In the genomic region with DNA sequence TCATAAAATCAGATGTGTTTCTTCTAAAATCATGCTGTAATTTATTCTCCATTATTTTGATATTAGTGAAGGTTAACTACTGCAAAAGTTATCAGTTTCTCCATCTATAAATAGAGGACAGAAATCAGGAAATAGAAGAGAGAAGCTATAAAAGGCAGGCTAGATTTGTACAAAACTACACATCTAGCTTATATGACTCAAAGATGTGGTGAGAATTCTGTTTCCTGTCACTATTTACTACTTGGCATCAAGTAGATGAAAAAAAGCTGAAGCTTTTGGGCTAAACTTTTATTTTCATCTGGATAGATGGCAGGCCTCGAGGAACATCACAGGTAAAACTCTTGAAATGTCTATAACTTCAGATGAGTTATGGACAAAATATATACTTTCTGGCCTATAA, we compare ENCODE assay signal across 17 cellular contexts. TPM values are rescaled to one million over a fixed set of nuclear protein-coding genes. Genes with fewer than 3 reads are reported as not detected.
A peak's percentile ranks its signal among the peaks of the same experiment; 100 is the strongest.
DNase-seq lines count a peak whose midpoint lies in the region; ATAC-seq and TF ChIP-seq lines count a peak whose summit lies in the region.
"Had no signal": no experiment of that assay in that cellular context is flagged by ENCODE, and none has a peak within 500 bp of the region (broad histone marks: within the 10 kb centered on the region; RNA-seq: fewer than 3 reads in every experiment).

No MANE protein-coding gene starts in this region.

- peaks cover 2% of the 10 kb centered on the region for H3K36me3 Mint-ChIP-seq in central memory CD8-positive, alpha-beta T cell (ENCODE audit: insufficient read depth)
- no peaks in the 10 kb centered on the region for H3K36me3 Mint-ChIP-seq in activated CD8-positive, alpha-beta memory T cell treated with anti-CD3 and anti-CD28 coated beads, Interleukin-2, amount 10 ng/mL, durations not matched to agents 7 days and 5 days
- no peaks in the 10 kb centered on the region for H3K36me3 Mint-ChIP-seq in type B pancreatic cell
- H3K36me3 Mint-ChIP-seq: memory B cell, naive B cell had no signal

- no peak overlapping the region for H3K4me3 Mint-ChIP-seq in central memory CD8-positive, alpha-beta T cell
- H3K4me3 Mint-ChIP-seq in activated CD8-positive, alpha-beta memory T cell treated with anti-CD3 and anti-CD28 coated beads, Interleukin-2, amount 10 ng/mL, durations not matched to agents 7 days and 5 days, result no peak overlapping the region
- H3K4me3 Mint-ChIP-seq in type B pancreatic cell, result no peak overlapping the region
- H3K4me3 Mint-ChIP-seq: activated naive CD8-positive, alpha-beta T cell treated with anti-CD3 and anti-CD28 coated beads, Interleukin-2, amount 50 U/mL, for 24 hours; memory B cell; naive B cell had no signal

- no peaks in the 10 kb centered on the region for H3K27me3 Mint-ChIP-seq in central memory CD8-positive, alpha-beta T cell
- no peaks in the 10 kb centered on the region for H3K27me3 Mint-ChIP-seq in activated CD8-positive, alpha-beta memory T cell treated with anti-CD3 and anti-CD28 coated beads, Interleukin-2, amount 10 ng/mL, durations not matched to agents 7 days and 5 days
- peaks cover 5% of the 10 kb centered on the region for H3K27me3 Mint-ChIP-seq in type B pancreatic cell
- H3K27me3 Mint-ChIP-seq: activated naive CD8-positive, alpha-beta T cell treated with anti-CD3 and anti-CD28 coated beads, Interleukin-2, amount 50 U/mL, for 24 hours; memory B cell; naive B cell had no signal

- H3K4me1 Mint-ChIP-seq in central memory CD8-positive, alpha-beta T cell, result peaks cover 11% of the 10 kb centered on the region
- peaks cover 2% of the 10 kb centered on the region for H3K4me1 Mint-ChIP-seq in activated CD8-positive, alpha-beta memory T cell treated with anti-CD3 and anti-CD28 coated beads, Interleukin-2, amount 10 ng/mL, durations not matched to agents 7 days and 5 days
- H3K4me1 Mint-ChIP-seq in type B pancreatic cell (ENCODE audit: unreplicated experiment), result peaks cover 6% of the 10 kb centered on the region
- H3K4me1 Mint-ChIP-seq: memory B cell had no signal

- DNase-seq in AG10803 (ENCODE audit: low read depth), result peak; percentile 17
- DNase-seq in ELR (ENCODE audit: low read depth), result peak; percentile 60
- DNase-seq in NCI-H226, result peak; percentile 16
- DNase-seq in central memory CD8-positive, alpha-beta T cell (ENCODE audit: low spot score in 2 of 2), result no peak
- DNase-seq in activated CD8-positive, alpha-beta memory T cell treated with anti-CD3 and anti-CD28 coated beads, Interleukin-2, amount 10 ng/mL, durations not matched to agents 7 days and 5 days, result no peak
- DNase-seq in type B pancreatic cell (ENCODE audit: extremely low spot score, unreplicated experiment), result no peak
- DNase-seq: activated CD4-positive, alpha-beta T cell treated with anti-CD3 and anti-CD28 coated beads for 4 hours; activated naive CD8-positive, alpha-beta T cell treated with anti-CD3 and anti-CD28 coated beads, Interleukin-2, amount 50 U/mL, for 24 hours; DMS79 treated with DMSO at 0.1 percent for 48 hours; foreskin keratinocyte; naive B cell; NK-92 treated with Interleukin-12 subunit alpha and Interleukin-12 subunit beta, amount 100 ng/mL, for 24 hours; stimulated activated CD4-positive, alpha-beta T cell treated with anti-CD3 and anti-CD28 coated beads, Interleukin-12 subunit alpha, Interleukin-12 subunit beta, amount 100 ng/mL, for 4 hours; upper lobe of left lung had no signal

- no peak for TF ChIP-seq CTCF in AG10803 (conservative IDR thresholded peaks at IDR 0.05; ENCODE audit: low read length)
- TF ChIP-seq CTCF in type B pancreatic cell (conservative IDR thresholded peaks at IDR 0.05), result no peak

- CTCF ChIA-PET in activated CD8-positive, alpha-beta memory T cell treated with anti-CD3 and anti-CD28 coated beads, Interleukin-2, amount 10 ng/mL, durations not matched to agents 7 days and 5 days (lab: Charles Lee), result no interaction called here

- no peak overlapping the region for H3K4me3 ChIP-seq in AG10803 (ENCODE audit: low read length)
- H3K4me3 ChIP-seq: upper lobe of left lung had no signal

- H3K9me3 Mint-ChIP-seq in central memory CD8-positive, alpha-beta T cell, result no peaks in the 10 kb centered on the region
- H3K9me3 Mint-ChIP-seq in activated CD8-positive, alpha-beta memory T cell treated with anti-CD3 and anti-CD28 coated beads, Interleukin-2, amount 10 ng/mL, durations not matched to agents 7 days and 5 days (ENCODE audit: low read depth), result peaks cover 2% of the 10 kb centered on the region
- H3K9me3 Mint-ChIP-seq in type B pancreatic cell, result peaks cover 9% of the 10 kb centered on the region
- H3K9me3 Mint-ChIP-seq: activated naive CD8-positive, alpha-beta T cell treated with anti-CD3 and anti-CD28 coated beads, Interleukin-2, amount 50 U/mL, for 24 hours; memory B cell had no signal

- ATAC-seq in central memory CD8-positive, alpha-beta T cell (replicated peaks; ENCODE audit: extremely low read depth, poor library complexity, severe bottlenecking), result no peak
- ATAC-seq in activated CD8-positive, alpha-beta memory T cell treated with anti-CD3 and anti-CD28 coated beads, Interleukin-2, amount 10 ng/mL, durations not matched to agents 7 days and 5 days, result no peak
- ATAC-seq in HG03025 (IDR thresholded peaks at IDR 0.05; ENCODE audit: low FRiP score, unreplicated experiment) (no peak), HG03354 (IDR thresholded peaks at IDR 0.05; ENCODE audit: poor library complexity, severe bottlenecking, unreplicated experiment) (no peak)
- ATAC-seq: activated naive CD8-positive, alpha-beta T cell treated with anti-CD3 and anti-CD28 coated beads, Interleukin-2, amount 50 U/mL, for 24 hours had no signal

- peak overlapping the region; percentile 13 for H3K27ac Mint-ChIP-seq in central memory CD8-positive, alpha-beta T cell (ENCODE audit: low read depth)
- H3K27ac Mint-ChIP-seq in activated CD8-positive, alpha-beta memory T cell treated with anti-CD3 and anti-CD28 coated beads, Interleukin-2, amount 10 ng/mL, durations not matched to agents 7 days and 5 days, result no peak overlapping the region
- no peak overlapping the region for H3K27ac Mint-ChIP-seq in type B pancreatic cell
- H3K27ac Mint-ChIP-seq: activated naive CD8-positive, alpha-beta T cell treated with anti-CD3 and anti-CD28 coated beads, Interleukin-2, amount 50 U/mL, for 24 hours; memory B cell had no signal

RNA-seq across cellular contexts. Expression of a gene that starts 49.8 kb away (rescaled TPM):
- total RNA-seq in activated CD8-positive, alpha-beta memory T cell treated with anti-CD3 and anti-CD28 coated beads, Interleukin-2, amount 10 ng/mL, durations not matched to agents 7 days and 5 days, result 10 to 100 TPM; 36.8 to 38.4 TPM
- total RNA-seq in type B pancreatic cell (ENCODE audit: low replicate concordance), result 32.9 and 39.7 TPM in 2 replicates

Comparison
In these comparisons a context has a peak if more than half of its experiments do, and no peak if none do; other contexts are left out.
1. DNase-seq: peak in AG10803 (single experiment), ELR (single experiment) and NCI-H226 (single experiment); none in central memory CD8-positive, alpha-beta T cell (0 of 2), activated CD8-positive, alpha-beta memory T cell treated with anti-CD3 and anti-CD28 coated beads, Interleukin-2, amount 10 ng/mL, durations not matched to agents 7 days and 5 days (single experiment) and type B pancreatic cell (single experiment).